ENCODE assay signal across 8 cellular contexts in genomic region chr1:154478639-154479038, GRCh38.
A peak's percentile ranks its signal among the peaks of the same experiment; 100 is the strongest.
DNase-seq lines count a peak whose midpoint lies in the region; TF ChIP-seq lines count a peak whose summit lies in the region.

No MANE protein-coding gene starts in this region.

- no peak overlapping the region for H3K27ac ChIP-seq in caudate nucleus (ENCODE audit: low read depth, low read length)

- DNase-seq in activated CD4-positive, alpha-beta T cell treated with anti-CD3 and anti-CD28 coated beads for 4 hours: peak; percentile 27 to 33
- DNase-seq in activated CD4-positive, alpha-beta T cell treated with anti-CD3 and anti-CD28 coated beads, Interleukin-2, amount 50 U/mL, for 48 hours: no peak
- peak; percentile 32 for DNase-seq in NCI-H69 (lab: John Stamatoyannopoulos, UW)
- DNase-seq in astrocyte of the spinal cord (ENCODE audit: low read depth, low spot score): peak; percentile 30
- DNase-seq in retinal pigment epithelial cell (ENCODE audit: low read depth): no peak
- DNase-seq in D341Med (ENCODE audit: low spot score): no peak
- no peak for DNase-seq in caudate nucleus (lab: John Stamatoyannopoulos, UW)
- DNase-seq in NCI-H2081 treated with DMSO at 0.1 percent for 48 hours (lab: John Stamatoyannopoulos, UW): no peak

- TF ChIP-seq CTCF in astrocyte of the spinal cord (IDR thresholded peaks at IDR 0.05; ENCODE audit: low read depth, low read length) (no peak), retinal pigment epithelial cell (conservative IDR thresholded peaks at IDR 0.05; ENCODE audit: low read depth, low read length) (peak; percentile 23)

- no peak overlapping the region for H3K4me3 ChIP-seq in astrocyte of the spinal cord (ENCODE audit: low read depth, low read length)
- H3K4me3 ChIP-seq in retinal pigment epithelial cell (ENCODE audit: low read length): no peak overlapping the region

- in situ Hi-C loops in astrocyte of the spinal cord (cut with HindIII; ENCODE audit: low sequenced_read_pairs): no loop called here

Comparison
In these comparisons a context has a peak if more than half of its experiments do, and no peak if none do; other contexts are left out.
1. DNase-seq: peak in activated CD4-positive, alpha-beta T cell treated with anti-CD3 and anti-CD28 coated beads for 4 hours (2 of 2), NCI-H69 (single experiment) and astrocyte of the spinal cord (single experiment); none in activated CD4-positive, alpha-beta T cell treated with anti-CD3 and anti-CD28 coated beads, Interleukin-2, amount 50 U/mL, for 48 hours (0 of 2), retinal pigment epithelial cell (single experiment), D341Med (single experiment), caudate nucleus (0 of 61) and NCI-H2081 treated with DMSO at 0.1 percent for 48 hours (single experiment).